In genomic region chr14:19402097-19402496, GRCh38 we compare ENCODE assay signal across 7 cellular contexts. TPM values are rescaled to one million over a fixed set of nuclear protein-coding genes. Genes with fewer than 3 reads are reported as not detected.
"Had no signal": no experiment of that assay in that cellular context is flagged by ENCODE, and none has a peak within 500 bp of the region (broad histone marks: within the 10 kb centered on the region; RNA-seq: fewer than 3 reads in every experiment).

No MANE protein-coding gene starts in this region.

RNA-seq across cellular contexts. Expression of gene POTEG, which starts 32.0 kb away (rescaled TPM):
- total RNA-seq: PC-3, PC-9, Right ventricle myocardium inferior, Right ventricle myocardium superior, RPMI7951, SJCRH30, SJSA1 had no signal
